ENCODE assay signal across 8 cellular contexts in the genomic region with DNA sequence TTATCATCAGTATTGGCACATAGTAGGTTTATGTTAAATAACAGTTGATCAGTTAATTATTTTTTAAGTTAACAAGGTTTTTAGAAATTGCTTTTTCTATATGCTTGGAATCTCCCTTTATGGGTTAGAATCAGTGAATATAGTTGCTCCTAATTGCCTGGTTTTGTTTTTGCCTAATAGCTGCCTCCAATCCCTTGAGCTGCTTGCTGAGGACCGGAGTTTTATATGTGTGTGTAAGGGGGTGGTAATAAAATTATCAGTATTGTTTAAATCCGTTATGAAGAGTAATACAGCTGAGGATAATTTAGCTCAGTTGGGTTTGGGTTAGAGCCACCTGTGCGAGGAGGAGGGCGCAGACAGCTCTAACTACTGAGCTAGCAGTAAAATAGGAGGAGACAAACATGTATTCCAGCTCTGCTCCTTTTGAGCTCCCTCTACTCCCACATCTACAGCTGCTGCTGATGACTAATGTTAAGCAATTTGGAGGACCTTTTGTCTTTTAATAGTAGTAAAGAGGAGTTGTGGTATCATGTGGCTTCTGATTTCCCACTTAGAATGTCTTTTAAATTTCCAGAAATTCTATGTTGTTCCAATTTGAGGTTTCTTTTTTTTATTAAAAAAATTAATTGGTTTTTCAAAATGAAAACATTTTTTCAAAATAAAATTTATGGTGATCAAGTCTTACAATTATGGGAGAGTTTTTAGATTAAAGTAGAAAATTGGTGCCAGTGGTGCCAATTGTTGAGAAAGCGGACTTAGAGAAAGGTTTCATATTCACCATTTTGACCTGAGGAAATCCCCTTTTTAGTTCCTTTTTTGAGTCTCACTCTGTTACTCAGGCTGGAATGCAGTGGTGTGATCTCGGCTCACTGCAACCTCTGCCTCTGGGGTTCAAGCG.
DNase-seq lines count a peak whose midpoint lies in the region; ATAC-seq lines count a peak whose summit lies in the region.

No MANE protein-coding gene starts in this region.

- no peaks in the 10 kb centered on the region for H3K4me1 Mint-ChIP-seq in stimulated activated naive CD8-positive, alpha-beta T cell treated with anti-CD3 and anti-CD28 coated beads, Interleukin-15, amount 100 ng/mL, for 72 hours

- DNase-seq in Daoy (ENCODE audit: low read depth) (peak; percentile 41), SIG-M5 treated with dmso at 0.1 percent for 504 hours (lab: John Stamatoyannopoulos, UW; ENCODE audit: unreplicated experiment) (peak; percentile 81), iris pigment epithelial cell (ENCODE audit: low read depth) (peak; percentile 79)
- DNase-seq in activated CD4-positive, alpha-beta T cell treated with anti-CD3 and anti-CD28 coated beads, Interleukin-2, amount 50 U/mL, for 4 hours, result no peak
- no peak for DNase-seq in central memory CD4-positive, alpha-beta T cell
- no peak for DNase-seq in stimulated activated naive CD8-positive, alpha-beta T cell treated with anti-CD3 and anti-CD28 coated beads, Interleukin-15, amount 100 ng/mL, for 72 hours

- H3K9me3 Mint-ChIP-seq in stimulated activated naive CD8-positive, alpha-beta T cell treated with anti-CD3 and anti-CD28 coated beads, Interleukin-15, amount 100 ng/mL, for 72 hours, result no peaks in the 10 kb centered on the region

- no peaks in the 10 kb centered on the region for H3K27me3 Mint-ChIP-seq in stimulated activated naive CD8-positive, alpha-beta T cell treated with anti-CD3 and anti-CD28 coated beads, Interleukin-15, amount 100 ng/mL, for 72 hours

- ATAC-seq in HG02798 (IDR thresholded peaks at IDR 0.05; ENCODE audit: poor library complexity, unreplicated experiment), result peak; percentile 58
- no peak for ATAC-seq in HG03571 (IDR thresholded peaks at IDR 0.05; ENCODE audit: unreplicated experiment)
- no peak for ATAC-seq in stimulated activated naive CD8-positive, alpha-beta T cell treated with anti-CD3 and anti-CD28 coated beads, Interleukin-15, amount 100 ng/mL, for 72 hours

- H3K4me3 Mint-ChIP-seq in stimulated activated naive CD8-positive, alpha-beta T cell treated with anti-CD3 and anti-CD28 coated beads, Interleukin-15, amount 100 ng/mL, for 72 hours, result no peak overlapping the region

- no peak overlapping the region for H3K27ac Mint-ChIP-seq in stimulated activated naive CD8-positive, alpha-beta T cell treated with anti-CD3 and anti-CD28 coated beads, Interleukin-15, amount 100 ng/mL, for 72 hours

Comparison
In these comparisons a context has a peak if more than half of its experiments do, and no peak if none do; other contexts are left out.
1. DNase-seq: peak in Daoy (single experiment), SIG-M5 treated with dmso at 0.1 percent for 504 hours (single experiment) and iris pigment epithelial cell (single experiment); none in activated CD4-positive, alpha-beta T cell treated with anti-CD3 and anti-CD28 coated beads, Interleukin-2, amount 50 U/mL, for 4 hours (0 of 2), central memory CD4-positive, alpha-beta T cell (single experiment) and stimulated activated naive CD8-positive, alpha-beta T cell treated with anti-CD3 and anti-CD28 coated beads, Interleukin-15, amount 100 ng/mL, for 72 hours (0 of 2).